Comparison of ENCODE assay signal across 10 cellular contexts in genomic region chr12:100375023-100375737, GRCh38. TPM values are rescaled to one million over a fixed set of nuclear protein-coding genes. Genes with fewer than 3 reads are reported as not detected.
DNase-seq lines count a peak whose midpoint lies in the region; ATAC-seq, FAIRE-seq and TF ChIP-seq lines count a peak whose summit lies in the region.
"Had no signal": no experiment of that assay in that cellular context is flagged by ENCODE, and none has a peak within 500 bp of the region (broad histone marks: within the 10 kb centered on the region; RNA-seq: fewer than 3 reads in every experiment).

No MANE protein-coding gene starts in this region.

- no peak overlapping the region for H3K9ac ChIP-seq in kidney (ENCODE audit: low read length in 2 of 2)

- CTCF ChIA-PET in activated naive CD4-positive, alpha-beta T cell treated with anti-CD3 and anti-CD28 coated beads for 36 hours (lab: Charles Lee), result no interaction called here
- CTCF ChIA-PET in activated naive CD4-positive, alpha-beta T cell treated with anti-CD3 and anti-CD28 coated beads, Interleukin-2, amount 10 ng/mL, durations not matched to agents 7 days and 5 days (lab: Charles Lee), result no interaction called here

- no peak overlapping the region for H3K27ac Mint-ChIP-seq in activated naive CD4-positive, alpha-beta T cell treated with anti-CD3 and anti-CD28 coated beads for 36 hours
- no peak overlapping the region for H3K27ac Mint-ChIP-seq in activated naive CD4-positive, alpha-beta T cell treated with anti-CD3 and anti-CD28 coated beads, Interleukin-2, amount 10 ng/mL, durations not matched to agents 7 days and 5 days
- H3K27ac Mint-ChIP-seq: activated naive CD8-positive, alpha-beta T cell treated with anti-CD3 and anti-CD28 coated beads, Interleukin-2, amount 50 U/mL, for 24 hours had no signal

- H3K4me3 ChIP-seq in kidney (ENCODE audit: low read length in 2 of 2), result no peak overlapping the region
- H3K4me3 ChIP-seq in spleen, result peak overlapping the region in 1 of 8 donors; percentile 15

- H3K4me3 Mint-ChIP-seq in activated naive CD4-positive, alpha-beta T cell treated with anti-CD3 and anti-CD28 coated beads for 36 hours, result no peak overlapping the region
- H3K4me3 Mint-ChIP-seq in activated naive CD4-positive, alpha-beta T cell treated with anti-CD3 and anti-CD28 coated beads, Interleukin-2, amount 10 ng/mL, durations not matched to agents 7 days and 5 days, result no peak overlapping the region
- H3K4me3 Mint-ChIP-seq: activated naive CD8-positive, alpha-beta T cell treated with anti-CD3 and anti-CD28 coated beads, Interleukin-2, amount 50 U/mL, for 24 hours had no signal

- H3K36me3 Mint-ChIP-seq in activated naive CD4-positive, alpha-beta T cell treated with anti-CD3 and anti-CD28 coated beads for 36 hours (ENCODE audit: low read depth), result no peaks in the 10 kb centered on the region
- H3K36me3 Mint-ChIP-seq in activated naive CD4-positive, alpha-beta T cell treated with anti-CD3 and anti-CD28 coated beads, Interleukin-2, amount 10 ng/mL, durations not matched to agents 7 days and 5 days, result no peaks in the 10 kb centered on the region

- peaks cover 3% of the 10 kb centered on the region for H3K27me3 ChIP-seq in foreskin keratinocyte
- H3K27me3 ChIP-seq in spleen (replicated peaks in 1 of 7), result peaks cover 0 to 10% (median 0%) of the 10 kb centered on the region in 7 donors

- H3K9me3 Mint-ChIP-seq in activated naive CD4-positive, alpha-beta T cell treated with anti-CD3 and anti-CD28 coated beads for 36 hours, result no peaks in the 10 kb centered on the region
- no peaks in the 10 kb centered on the region for H3K9me3 Mint-ChIP-seq in activated naive CD4-positive, alpha-beta T cell treated with anti-CD3 and anti-CD28 coated beads, Interleukin-2, amount 10 ng/mL, durations not matched to agents 7 days and 5 days
- H3K9me3 Mint-ChIP-seq: activated naive CD8-positive, alpha-beta T cell treated with anti-CD3 and anti-CD28 coated beads, Interleukin-2, amount 50 U/mL, for 24 hours had no signal

- no peaks in the 10 kb centered on the region for H3K9me3 ChIP-seq in kidney (ENCODE audit: control insufficient read depth in 1 of 2, low read length in 2 of 2)
- no peaks in the 10 kb centered on the region for H3K9me3 ChIP-seq in spleen

- FAIRE-seq in kidney (lab: Jason Lieb, UNC), result no peak

- ATAC-seq in foreskin keratinocyte, result peak; percentile 47
- ATAC-seq: activated naive CD8-positive, alpha-beta T cell treated with anti-CD3 and anti-CD28 coated beads, Interleukin-2, amount 50 U/mL, for 24 hours had no signal

- intact Hi-C loops in kidney (cut with DNase I), result no loop called here
- intact Hi-C loops in activated naive CD4-positive, alpha-beta T cell treated with anti-CD3 and anti-CD28 coated beads for 36 hours (cut with micrococcal nuclease), result no loop called here
- intact Hi-C loops in spleen (cut with DNase I; ENCODE audit: low total_unique reads), result no loop called here

- TF ChIP-seq POLR2A in spleen (IDR thresholded peaks at IDR 0.05), result no peak

- H3K27ac ChIP-seq in foreskin keratinocyte (no peak overlapping the region), kidney (ENCODE audit: low read depth in 2 of 2, low read length in 2 of 2) (no peak overlapping the region), spleen (no peak overlapping the region)

- H3K4me1 ChIP-seq in foreskin keratinocyte, result no peaks in the 10 kb centered on the region
- H3K4me1 ChIP-seq in kidney (ENCODE audit: control insufficient read depth in 1 of 2, insufficient read depth in 1 of 2, low read depth in 1 of 2, low read length in 2 of 2), result no peaks in the 10 kb centered on the region
- no peaks in the 10 kb centered on the region for H3K4me1 ChIP-seq in spleen

- WGBS in spleen, 5 donors, result 68 to 76% (median 74%) methylated on average over 12 of the region's 12 CpGs

- peaks cover 3% of the 10 kb centered on the region for H3K27me3 Mint-ChIP-seq in activated naive CD4-positive, alpha-beta T cell treated with anti-CD3 and anti-CD28 coated beads for 36 hours (ENCODE audit: low read depth)
- peaks cover 12% of the 10 kb centered on the region for H3K27me3 Mint-ChIP-seq in activated naive CD4-positive, alpha-beta T cell treated with anti-CD3 and anti-CD28 coated beads, Interleukin-2, amount 10 ng/mL, durations not matched to agents 7 days and 5 days

- TF ChIP-seq CTCF in foreskin keratinocyte (conservative IDR thresholded peaks at IDR 0.05), result no peak
- no peak for TF ChIP-seq CTCF in kidney (IDR thresholded peaks at IDR 0.05; ENCODE audit: borderline replicate concordance, extremely low read depth, insufficient read depth)
- TF ChIP-seq CTCF in spleen (IDR thresholded peaks at IDR 0.05 in 8 of 11, conservative IDR thresholded peaks at IDR 0.05 in 3 of 11), result no peak

- no peaks in the 10 kb centered on the region for H3K36me3 ChIP-seq in kidney (ENCODE audit: control insufficient read depth in 1 of 2, insufficient read depth in 2 of 2, low read length in 2 of 2)
- no peaks in the 10 kb centered on the region for H3K36me3 ChIP-seq in spleen

- H3K4me1 Mint-ChIP-seq in activated naive CD4-positive, alpha-beta T cell treated with anti-CD3 and anti-CD28 coated beads for 36 hours (ENCODE audit: low read depth), result no peaks in the 10 kb centered on the region
- no peaks in the 10 kb centered on the region for H3K4me1 Mint-ChIP-seq in activated naive CD4-positive, alpha-beta T cell treated with anti-CD3 and anti-CD28 coated beads, Interleukin-2, amount 10 ng/mL, durations not matched to agents 7 days and 5 days
- H3K4me1 Mint-ChIP-seq: activated naive CD8-positive, alpha-beta T cell treated with anti-CD3 and anti-CD28 coated beads, Interleukin-2, amount 50 U/mL, for 24 hours had no signal

- DNase-seq in EL, result peak; percentile 4
- peak; percentile 72 for DNase-seq in NCI-H524 treated with DMSO at 0.1 percent for 48 hours (lab: John Stamatoyannopoulos, UW)
- DNase-seq in foreskin keratinocyte, result no peak
- peak; percentile 42 for DNase-seq in putamen (ENCODE audit: low spot score)
- no peak for DNase-seq in kidney
- no peak for DNase-seq in activated naive CD4-positive, alpha-beta T cell treated with anti-CD3 and anti-CD28 coated beads for 36 hours
- DNase-seq in activated naive CD4-positive, alpha-beta T cell treated with anti-CD3 and anti-CD28 coated beads, Interleukin-2, amount 10 ng/mL, durations not matched to agents 7 days and 5 days, result no peak
- no peak for DNase-seq in spleen
- DNase-seq: activated naive CD8-positive, alpha-beta T cell treated with anti-CD3 and anti-CD28 coated beads, Interleukin-2, amount 50 U/mL, for 24 hours had no signal

RNA-seq across cellular contexts. Expression of gene SLC17A8, which starts 18.3 kb away (rescaled TPM):
- not detected in 2 replicates for total RNA-seq in foreskin keratinocyte
- polyA plus RNA-seq in foreskin keratinocyte, result not detected in 2 replicates
- total RNA-seq in kidney, result 0.16 TPM
- 0.09 TPM for polyA plus RNA-seq in kidney (ENCODE audit: insufficient read depth, low read depth, low replicate concordance)
- not detected for total RNA-seq in activated naive CD4-positive, alpha-beta T cell treated with anti-CD3 and anti-CD28 coated beads for 36 hours
- total RNA-seq in spleen, result under 1 TPM in 1 of 7 donors, not detected in 6; 0.34 TPM
- polyA plus RNA-seq in spleen, result under 1 TPM in 1 of 3 donors, not detected in 2; 0.02 TPM
- total RNA-seq: T-helper 1 cell treated with Interleukin-12 subunit alpha and Interleukin-12 subunit beta and Interleukin-4 antibody, amounts not matched to agents 30 ng/mL and 1 ng/mL, for 36 hours had no signal

Comparison
In these comparisons a context has a peak if more than half of its experiments do, and no peak if none do; other contexts are left out.
1. DNase-seq: peak in EL (single experiment), NCI-H524 treated with DMSO at 0.1 percent for 48 hours (single experiment) and putamen (single experiment); none in foreskin keratinocyte (0 of 2), kidney (single experiment), activated naive CD4-positive, alpha-beta T cell treated with anti-CD3 and anti-CD28 coated beads for 36 hours (single experiment), activated naive CD4-positive, alpha-beta T cell treated with anti-CD3 and anti-CD28 coated beads, Interleukin-2, amount 10 ng/mL, durations not matched to agents 7 days and 5 days (single experiment) and spleen (single experiment).